ENCODE assay signal across 1 cellular context in genomic region chr10:88966785-88967184, GRCh38.
TF ChIP-seq lines count a peak whose summit lies in the region.

No MANE protein-coding gene starts in this region.

TF ChIP-seq in HepG2, 621 proteins besides CTCF, POLR2A, EP300 and RAD21:
- TF ChIP-seq ZNF33B (CRISPR knock-in tag; IDR thresholded peaks at IDR 0.05) (no peak), ZNF20 (CRISPR knock-in tag; IDR thresholded peaks at IDR 0.05) (no peak), YEATS4 (CRISPR knock-in tag; IDR thresholded peaks at IDR 0.05; ENCODE audit: borderline replicate concordance) (no peak), ZNF546 (CRISPR knock-in tag; conservative IDR thresholded peaks at IDR 0.05) (no peak), ZNF44 (CRISPR knock-in tag; IDR thresholded peaks at IDR 0.05) (no peak), ZNF253 (CRISPR knock-in tag; IDR thresholded peaks at IDR 0.05; ENCODE audit: borderline replicate concordance) (no peak), SRF (IDR thresholded peaks at IDR 0.05; ENCODE audit: low read depth, low read length) (no peak), TRAFD1 (CRISPR knock-in tag; IDR thresholded peaks at IDR 0.05; ENCODE audit: borderline replicate concordance) (no peak), GATAD1 (CRISPR knock-in tag; IDR thresholded peaks at IDR 0.05) (no peak)
